In the genomic region with DNA sequence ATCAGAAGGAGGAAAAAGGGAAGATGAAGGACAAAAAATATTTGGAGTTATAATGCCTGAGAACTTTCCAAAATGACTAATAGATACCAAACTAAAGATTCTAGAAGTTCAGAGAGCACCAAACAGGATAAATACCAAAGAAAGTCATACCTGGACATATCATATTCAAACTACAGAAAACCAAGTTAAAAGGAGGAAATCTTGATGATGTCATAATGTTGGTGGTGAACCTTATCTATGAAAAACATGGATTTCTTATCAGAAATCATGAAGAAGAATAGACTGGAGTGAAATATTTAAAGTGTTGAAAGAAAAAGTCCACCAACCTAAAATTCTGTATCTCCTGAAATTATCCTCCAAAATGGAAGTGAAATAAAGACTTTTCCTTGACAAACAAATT, we compare ENCODE assay signal across 31 cellular contexts.
"Had no signal": no experiment of that assay in that cellular context is flagged by ENCODE, and none has a peak within 500 bp of the region (broad histone marks: within the 10 kb centered on the region; RNA-seq: fewer than 3 reads in every experiment).

No MANE protein-coding gene starts in this region.

- H3K4me2 ChIP-seq: neural progenitor cell, smooth muscle cell had no signal

- H3K4me1 ChIP-seq: neural progenitor cell, parathyroid adenoma, psoas muscle, spleen, suprapubic skin, testis, tibial artery, transverse colon, upper lobe of right lung, uterus had no signal

- ATAC-seq: natural killer cell; psoas muscle; right cardiac atrium; sciatic nerve; stimulated activated memory B cell treated with anti-CD40 and anti-IgM and Interleukin-4, amounts not matched to agents 10 μg/mL and 1 μg/mL and 100 μg/mL, for 72 hours; stimulated activated naive CD8-positive, alpha-beta T cell treated with anti-CD3 and anti-CD28 coated beads, Interleukin-15, amount 100 ng/mL, for 72 hours; stimulated activated naive CD8-positive, alpha-beta T cell treated with anti-CD3 and anti-CD28 coated beads, Interleukin-15, Interleukin-2, amounts not matched to agents 100 U/mL and 50 U/mL, for 24 hours; upper lobe of right lung had no signal

- H3K9me3 ChIP-seq: ovary, psoas muscle, suprapubic skin, testis, tibial artery, transverse colon, upper lobe of right lung, uterus had no signal

- H3K27me3 ChIP-seq: neural progenitor cell, ovary, spleen, suprapubic skin, testis, tibial artery, transverse colon, upper lobe of right lung, uterus had no signal

- H3K79me2 ChIP-seq: parathyroid adenoma had no signal

- H3K27ac Mint-ChIP-seq: natural killer cell; nephron; neural progenitor cell; progenitor cell of endocrine pancreas; stimulated activated memory B cell treated with anti-CD40 and anti-IgM and Interleukin-4, amounts not matched to agents 10 μg/mL and 1 μg/mL and 100 μg/mL, for 72 hours; stimulated activated naive CD8-positive, alpha-beta T cell treated with anti-CD3 and anti-CD28 coated beads, Interleukin-15, amount 100 ng/mL, for 72 hours; type B pancreatic cell had no signal

- H3K4me1 Mint-ChIP-seq: natural killer cell; nephron; neural progenitor cell; stimulated activated memory B cell treated with anti-CD40 and anti-IgM and Interleukin-4, amounts not matched to agents 10 μg/mL and 1 μg/mL and 100 μg/mL, for 72 hours; stimulated activated naive CD8-positive, alpha-beta T cell treated with anti-CD3 and anti-CD28 coated beads, Interleukin-15, amount 100 ng/mL, for 72 hours had no signal

- H3K36me3 ChIP-seq: neural progenitor cell, ovary, spleen, suprapubic skin, tibial artery, transverse colon, upper lobe of right lung, uterus had no signal

- H3K36me3 Mint-ChIP-seq: natural killer cell; neural progenitor cell; stimulated activated memory B cell treated with anti-CD40 and anti-IgM and Interleukin-4, amounts not matched to agents 10 μg/mL and 1 μg/mL and 100 μg/mL, for 72 hours; type B pancreatic cell had no signal

- H3K9ac ChIP-seq: neural progenitor cell, parathyroid adenoma had no signal

- H3K4me3 ChIP-seq: neural progenitor cell, ovary, psoas muscle, skin epidermis, smooth muscle cell, spleen, suprapubic skin, testis, tibial artery, transverse colon, upper lobe of right lung, uterus had no signal

- H3K27ac ChIP-seq: neural progenitor cell, ovary, parathyroid adenoma, psoas muscle, skin epidermis, spleen, suprapubic skin, testis, tibial artery, transverse colon, upper lobe of right lung, uterus had no signal

- H3K4me3 Mint-ChIP-seq: natural killer cell; nephron; neural progenitor cell; stimulated activated memory B cell treated with anti-CD40 and anti-IgM and Interleukin-4, amounts not matched to agents 10 μg/mL and 1 μg/mL and 100 μg/mL, for 72 hours; stimulated activated naive CD8-positive, alpha-beta T cell treated with anti-CD3 and anti-CD28 coated beads, Interleukin-15, amount 100 ng/mL, for 72 hours; type B pancreatic cell had no signal

- H3K27me3 Mint-ChIP-seq: progenitor cell of endocrine pancreas; stimulated activated memory B cell treated with anti-CD40 and anti-IgM and Interleukin-4, amounts not matched to agents 10 μg/mL and 1 μg/mL and 100 μg/mL, for 72 hours; stimulated activated naive CD8-positive, alpha-beta T cell treated with anti-CD3 and anti-CD28 coated beads, Interleukin-15, amount 100 ng/mL, for 72 hours had no signal

- H3K9me3 Mint-ChIP-seq: nephron, neural progenitor cell, type B pancreatic cell had no signal

- H2AFZ ChIP-seq: neural progenitor cell, parathyroid adenoma had no signal

- DNase-seq: natural killer cell; occipital lobe; ovary; posterior cingulate gyrus; psoas muscle; right cardiac atrium; spleen; stimulated activated CD4-positive, alpha-beta T cell treated with anti-CD3 and anti-CD28 coated beads, Interleukin-12 subunit alpha, Interleukin-12 subunit beta, amount 100 ng/mL, for 4 hours; stimulated activated CD4-positive, alpha-beta T cell treated with anti-CD3 and anti-CD28 coated beads, Interleukin-1b, Interleukin-23, amount 100 ng/mL, for 48 hours; stimulated activated CD4-positive, alpha-beta T cell treated with anti-CD3 and anti-CD28 coated beads, Interleukin-4, amount 100 ng/mL, for 1 hour; stimulated activated CD4-positive, alpha-beta T cell treated with anti-CD3 and anti-CD28 coated beads, Interleukin-4, amount 100 ng/mL, for 4 hours; stimulated activated CD8-positive, alpha-beta memory T cell treated with anti-CD3 and anti-CD28 coated beads, Interleukin-4, amount 100 ng/mL, for 48 hours; stimulated activated naive CD4-positive, alpha-beta T cell; stimulated activated naive CD8-positive, alpha-beta T cell treated with anti-CD3 and anti-CD28 coated beads, Interleukin-15, amount 100 ng/mL, for 72 hours; stimulated activated naive CD8-positive, alpha-beta T cell treated with anti-CD3 and anti-CD28 coated beads, Interleukin-15, Interleukin-2, amounts not matched to agents 100 U/mL and 50 U/mL, for 24 hours; substantia nigra; testis; tibial artery; transverse colon; upper lobe of right lung; uterus had no signal
